Comparison of ENCODE assay signal across 21 cellular contexts in genomic region chr7:144022169-144022568, GRCh38. TPM values are rescaled to one million over a fixed set of nuclear protein-coding genes. Genes with fewer than 3 reads are reported as not detected.
DNase-seq lines count a peak whose midpoint lies in the region; ATAC-seq and TF ChIP-seq lines count a peak whose summit lies in the region.
"Had no signal": no experiment of that assay in that cellular context is flagged by ENCODE, and none has a peak within 500 bp of the region (broad histone marks: within the 10 kb centered on the region; RNA-seq: fewer than 3 reads in every experiment).

No MANE protein-coding gene starts in this region.

- TF ChIP-seq POLR2A in adrenal gland (IDR thresholded peaks at IDR 0.05): no peak

- DNase-seq in WTC11 (ENCODE audit: low spot score) (no peak), mesendoderm (peak; percentile 73), neural progenitor cell (ENCODE audit: low spot score) (no peak), KBM-7 (no peak), adrenal gland (no peak)
- DNase-seq: C1 segment of cervical spinal cord; Calu3; CD4-positive, alpha-beta memory T cell; COR-L47; DMS53; DMS79 treated with DMSO at 0.1 percent for 48 hours; GF-D8; H7; HCEC 1CT had no signal

- no peak overlapping the region for H3K4ac ChIP-seq in mesendoderm (ENCODE audit: low read depth, low read length)

- CTCF ChIA-PET in WTC11 (lab: Charles Lee): interaction anchor here (0.9 to 1.7 kb wide), 5 partner anchors 41 to 137 kb away, joined by 3 to 5 read pairs (median 4); no protein-coding TSS in a partner anchor

- no peak overlapping the region for H3K56ac ChIP-seq in mesendoderm (ENCODE audit: low read length)

- H3K4me3 ChIP-seq in mesendoderm (ENCODE audit: low read length): no peak overlapping the region
- no peak overlapping the region for H3K4me3 ChIP-seq in neural progenitor cell
- no peak overlapping the region for H3K4me3 ChIP-seq in adrenal gland

- H3K36me3 Mint-ChIP-seq in WTC11: no peaks in the 10 kb centered on the region; the same call in 1 of the 2 replicates
- no peaks in the 10 kb centered on the region for H3K36me3 Mint-ChIP-seq in neural progenitor cell
- H3K36me3 Mint-ChIP-seq: CD4-positive, alpha-beta memory T cell had no signal

- no peak overlapping the region for H3K27ac ChIP-seq in mesendoderm (ENCODE audit: low read depth, low read length)
- H3K27ac ChIP-seq in neural progenitor cell: no peak overlapping the region
- H3K27ac ChIP-seq in adrenal gland: no peak overlapping the region

- H3K9me3 Mint-ChIP-seq in WTC11 (peaks cover 6% of the 10 kb centered on the region), neural progenitor cell (no peaks in the 10 kb centered on the region)

- intact Hi-C loops in adrenal gland (cut with DNase I): loop anchor here in 1 of 2 donors (5.0 kb wide), 1 partner anchor 290 kb away; no protein-coding TSS in a partner anchor

- H3K4me3 Mint-ChIP-seq in WTC11: no peak overlapping the region
- H3K4me3 Mint-ChIP-seq in neural progenitor cell: no peak overlapping the region
- H3K4me3 Mint-ChIP-seq: CD4-positive, alpha-beta memory T cell had no signal

- H3K18ac ChIP-seq in mesendoderm (ENCODE audit: low read length): no peak overlapping the region

- H3K9ac ChIP-seq in mesendoderm (ENCODE audit: low read length) (no peak overlapping the region), neural progenitor cell (no peak overlapping the region)

- H4K20me1 ChIP-seq in neural progenitor cell (ENCODE audit: low read depth): no peaks in the 10 kb centered on the region

- H3K4me1 ChIP-seq in mesendoderm (ENCODE audit: control insufficient read depth, low read depth, low read length) (peaks cover 5% of the 10 kb centered on the region), neural progenitor cell (peaks cover 6% of the 10 kb centered on the region), adrenal gland (replicated peaks in 1 of 2) (peaks cover 26 to 31% of the 10 kb centered on the region in 2 donors)

- H3K23ac ChIP-seq in mesendoderm (ENCODE audit: low read length): no peak overlapping the region

- no peak for TF ChIP-seq CTCF in WTC11 (IDR thresholded peaks at IDR 0.05)
- TF ChIP-seq CTCF in neural progenitor cell (IDR thresholded peaks at IDR 0.05): no peak
- TF ChIP-seq CTCF in adrenal gland (IDR thresholded peaks at IDR 0.05): no peak

- no peaks in the 10 kb centered on the region for H3K79me1 ChIP-seq in mesendoderm (ENCODE audit: low read length)

- no peaks in the 10 kb centered on the region for H3F3A ChIP-seq in neural progenitor cell (ENCODE audit: low read depth)

- H2AFZ ChIP-seq in neural progenitor cell (replicated peaks): peak overlapping the region; percentile 67

- H3K4me1 Mint-ChIP-seq in WTC11 (peaks cover 6% of the 10 kb centered on the region; the same call in 1 of the 2 replicates), neural progenitor cell (no peaks in the 10 kb centered on the region)
- H3K4me1 Mint-ChIP-seq: CD4-positive, alpha-beta memory T cell had no signal

- in situ Hi-C loops in KBM-7 (cut with MboI; ENCODE audit: low pct_unique_long_range_greater_than_20kb, low sequenced_read_pairs): no loop called here

- no peaks in the 10 kb centered on the region for H3K36me3 ChIP-seq in mesendoderm (ENCODE audit: control insufficient read depth, insufficient read depth, low read length)
- H3K36me3 ChIP-seq in neural progenitor cell: no peaks in the 10 kb centered on the region
- H3K36me3 ChIP-seq in adrenal gland (replicated peaks in 1 of 2): no peaks in the 10 kb centered on the region

- H2AK5ac ChIP-seq in mesendoderm (ENCODE audit: low read length): no peak overlapping the region

- H2BK5ac ChIP-seq in mesendoderm (ENCODE audit: low read length): no peak overlapping the region

- POLR2A ChIA-PET in WTC11 (lab: Charles Lee): interaction anchor here (0.5 to 0.8 kb wide), 3 partner anchors 8 to 139 kb away, joined by 3 read pairs; no protein-coding TSS in a partner anchor

- H3K9me3 ChIP-seq in neural progenitor cell (ENCODE audit: low read depth) (no peaks in the 10 kb centered on the region), adrenal gland (replicated peaks in 1 of 3) (no peaks in the 10 kb centered on the region)

- H3K4me2 ChIP-seq in mesendoderm (ENCODE audit: low read length) (no peak overlapping the region), neural progenitor cell (no peak overlapping the region)

- H3K27ac Mint-ChIP-seq in WTC11: no peak overlapping the region
- no peak overlapping the region for H3K27ac Mint-ChIP-seq in neural progenitor cell
- H3K27ac Mint-ChIP-seq: CD4-positive, alpha-beta memory T cell had no signal

- H3K27me3 ChIP-seq in mesendoderm (ENCODE audit: insufficient read depth, low read length, poor library complexity) (no peaks in the 10 kb centered on the region), neural progenitor cell (no peaks in the 10 kb centered on the region), adrenal gland (no peaks in the 10 kb centered on the region)

- H3K27me3 Mint-ChIP-seq in WTC11 (ENCODE audit: low read depth) (no peaks in the 10 kb centered on the region), neural progenitor cell (ENCODE audit: insufficient read depth, low read depth) (no peaks in the 10 kb centered on the region)

- no peak overlapping the region for H4K5ac ChIP-seq in mesendoderm (ENCODE audit: low read length)

- H4K8ac ChIP-seq in mesendoderm (ENCODE audit: low read depth, low read length): no peak overlapping the region

- H3K79me2 ChIP-seq in mesendoderm (ENCODE audit: control insufficient read depth, insufficient read depth, low read length): no peaks in the 10 kb centered on the region
- H3K79me2 ChIP-seq in neural progenitor cell (ENCODE audit: low read depth): no peaks in the 10 kb centered on the region

- H2BK120ac ChIP-seq in mesendoderm (ENCODE audit: low read depth, low read length): no peak overlapping the region

- ATAC-seq in WTC11: peak; percentile 67
- ATAC-seq in GM18519 (IDR thresholded peaks at IDR 0.05; ENCODE audit: low FRiP score, unreplicated experiment): no peak

- H2BK15ac ChIP-seq in mesendoderm (replicated peaks; ENCODE audit: low read depth): no peak overlapping the region

TF ChIP-seq in WTC11, 78 proteins besides CTCF, POLR2A, EP300 and RAD21 (continues in another document):
- TF ChIP-seq ZNF138 (CRISPR knock-in tag; conservative IDR thresholded peaks at IDR 0.05) (no peak), MXD4 (CRISPR knock-in tag; IDR thresholded peaks at IDR 0.05; ENCODE audit: borderline replicate concordance) (no peak), NR1H2 (CRISPR knock-in tag; IDR thresholded peaks at IDR 0.05) (no peak), ZNF671 (CRISPR knock-in tag; IDR thresholded peaks at IDR 0.05) (no peak), NFYB (CRISPR knock-in tag; conservative IDR thresholded peaks at IDR 0.05; ENCODE audit: low read depth) (no peak), JAZF1 (CRISPR knock-in tag; IDR thresholded peaks at IDR 0.05) (no peak), ZNF263 (CRISPR knock-in tag; IDR thresholded peaks at IDR 0.05; ENCODE audit: low read depth) (no peak), AFF4 (CRISPR knock-in tag; IDR thresholded peaks at IDR 0.05; ENCODE audit: borderline replicate concordance) (no peak), ESRRA (CRISPR knock-in tag; IDR thresholded peaks at IDR 0.05; ENCODE audit: borderline replicate concordance) (no peak), NR3C1 (CRISPR knock-in tag; conservative IDR thresholded peaks at IDR 0.05; ENCODE audit: low read depth) (no peak), GTF2I (CRISPR knock-in tag; conservative IDR thresholded peaks at IDR 0.05) (no peak)

RNA-seq across cellular contexts. Expression of gene OR6B1, which starts 22.0 kb away (rescaled TPM):
- total RNA-seq in WTC11 (2021) (not detected in 3 replicates), neural progenitor cell (ENCODE audit: low replicate concordance) (not detected in 2 replicates), adrenal gland (not detected)
- 0.01 TPM for polyA plus RNA-seq in mesendoderm (2013, experiment 1 of 2)
- polyA plus RNA-seq in mesendoderm (2013, experiment 2 of 2): not detected
- polyA plus RNA-seq in adrenal gland: under 1 TPM in 1 of 3 donors, not detected in 2; under 0.01 TPM
- total RNA-seq: A172; A673; Calu3; CD4-positive, alpha-beta memory T cell; Daoy; G401; H1; H7 had no signal
- polyA plus RNA-seq: BJ; CD4-positive, alpha-beta memory T cell; H1 had no signal

RNA-seq across cellular contexts. Expression of gene OR2A5, which starts 26.6 kb away (rescaled TPM):
- total RNA-seq in WTC11 (2021) (not detected in 3 replicates), neural progenitor cell (ENCODE audit: low replicate concordance) (not detected in 2 replicates), adrenal gland (under 1 TPM in 1 of 8 donors, not detected in 7; under 0.01 TPM)
- polyA plus RNA-seq in mesendoderm (2013, experiment 1 of 2): not detected
- not detected for polyA plus RNA-seq in mesendoderm (2013, experiment 2 of 2)
- not detected for polyA plus RNA-seq in adrenal gland
- total RNA-seq: A172; A673; Calu3; CD4-positive, alpha-beta memory T cell; Daoy; G401; H1; H7 had no signal
- polyA plus RNA-seq: BJ; CD4-positive, alpha-beta memory T cell; H1 had no signal

RNA-seq across cellular contexts. Expression of gene OR2A25, which starts 47.4 kb away (rescaled TPM):
- total RNA-seq in WTC11 (2021) (not detected in 3 replicates), neural progenitor cell (ENCODE audit: low replicate concordance) (not detected in 2 replicates), adrenal gland (not detected)
- polyA plus RNA-seq in mesendoderm (2013, experiment 1 of 2): not detected
- polyA plus RNA-seq in mesendoderm (2013, experiment 2 of 2): not detected
- not detected for polyA plus RNA-seq in adrenal gland
- total RNA-seq: A172; A673; Calu3; CD4-positive, alpha-beta memory T cell; Daoy; G401; H1; H7 had no signal
- polyA plus RNA-seq: BJ; CD4-positive, alpha-beta memory T cell; H1 had no signal
